ENCODE assay signal across 1 cellular context in the genomic region with DNA sequence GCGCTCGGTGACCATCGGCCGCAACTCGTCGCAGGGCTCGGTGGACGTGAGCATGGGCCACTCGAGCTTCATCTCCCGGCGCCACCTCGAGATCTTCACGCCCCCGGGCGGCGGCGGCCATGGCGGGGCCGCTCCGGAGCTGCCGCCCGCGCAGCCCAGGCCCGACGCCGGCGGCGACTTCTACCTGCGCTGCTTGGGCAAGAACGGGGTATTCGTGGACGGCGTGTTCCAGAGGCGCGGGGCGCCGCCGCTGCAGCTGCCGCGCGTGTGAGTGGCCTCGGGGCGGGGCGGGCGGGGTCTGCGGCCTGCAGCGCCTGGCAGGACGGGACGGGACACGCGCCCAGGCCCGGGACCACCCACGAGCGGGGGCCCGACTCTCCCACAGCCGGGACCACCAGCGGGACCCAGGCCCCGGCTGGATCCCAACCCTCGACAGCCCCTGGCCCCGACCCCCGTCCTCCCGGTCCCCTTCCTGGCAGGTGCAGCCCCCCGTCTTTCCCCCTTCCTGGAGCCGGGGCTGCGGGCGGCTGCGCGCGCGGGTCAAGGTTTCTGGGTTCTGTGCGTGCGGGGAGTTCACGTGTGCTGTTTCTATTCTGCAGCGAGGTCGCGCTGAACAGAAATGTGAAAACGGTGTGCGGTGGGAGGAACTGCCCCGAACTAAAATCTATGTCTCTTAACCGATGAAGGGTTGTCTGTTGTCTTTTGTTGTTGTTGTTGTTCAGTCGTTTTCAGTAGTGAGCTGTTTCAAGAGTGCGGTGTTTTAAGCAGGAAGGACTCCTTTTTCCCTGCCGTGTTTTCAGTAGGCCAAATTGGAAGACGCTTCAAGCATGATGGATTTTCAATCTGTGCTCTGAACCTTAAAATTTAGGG.
TF ChIP-seq lines count a peak whose summit lies in the region.

No MANE protein-coding gene starts in this region.

TF ChIP-seq in WTC11, 78 proteins besides CTCF, POLR2A, EP300 and RAD21 (continued from another document):
- TF ChIP-seq, protein P1, sequence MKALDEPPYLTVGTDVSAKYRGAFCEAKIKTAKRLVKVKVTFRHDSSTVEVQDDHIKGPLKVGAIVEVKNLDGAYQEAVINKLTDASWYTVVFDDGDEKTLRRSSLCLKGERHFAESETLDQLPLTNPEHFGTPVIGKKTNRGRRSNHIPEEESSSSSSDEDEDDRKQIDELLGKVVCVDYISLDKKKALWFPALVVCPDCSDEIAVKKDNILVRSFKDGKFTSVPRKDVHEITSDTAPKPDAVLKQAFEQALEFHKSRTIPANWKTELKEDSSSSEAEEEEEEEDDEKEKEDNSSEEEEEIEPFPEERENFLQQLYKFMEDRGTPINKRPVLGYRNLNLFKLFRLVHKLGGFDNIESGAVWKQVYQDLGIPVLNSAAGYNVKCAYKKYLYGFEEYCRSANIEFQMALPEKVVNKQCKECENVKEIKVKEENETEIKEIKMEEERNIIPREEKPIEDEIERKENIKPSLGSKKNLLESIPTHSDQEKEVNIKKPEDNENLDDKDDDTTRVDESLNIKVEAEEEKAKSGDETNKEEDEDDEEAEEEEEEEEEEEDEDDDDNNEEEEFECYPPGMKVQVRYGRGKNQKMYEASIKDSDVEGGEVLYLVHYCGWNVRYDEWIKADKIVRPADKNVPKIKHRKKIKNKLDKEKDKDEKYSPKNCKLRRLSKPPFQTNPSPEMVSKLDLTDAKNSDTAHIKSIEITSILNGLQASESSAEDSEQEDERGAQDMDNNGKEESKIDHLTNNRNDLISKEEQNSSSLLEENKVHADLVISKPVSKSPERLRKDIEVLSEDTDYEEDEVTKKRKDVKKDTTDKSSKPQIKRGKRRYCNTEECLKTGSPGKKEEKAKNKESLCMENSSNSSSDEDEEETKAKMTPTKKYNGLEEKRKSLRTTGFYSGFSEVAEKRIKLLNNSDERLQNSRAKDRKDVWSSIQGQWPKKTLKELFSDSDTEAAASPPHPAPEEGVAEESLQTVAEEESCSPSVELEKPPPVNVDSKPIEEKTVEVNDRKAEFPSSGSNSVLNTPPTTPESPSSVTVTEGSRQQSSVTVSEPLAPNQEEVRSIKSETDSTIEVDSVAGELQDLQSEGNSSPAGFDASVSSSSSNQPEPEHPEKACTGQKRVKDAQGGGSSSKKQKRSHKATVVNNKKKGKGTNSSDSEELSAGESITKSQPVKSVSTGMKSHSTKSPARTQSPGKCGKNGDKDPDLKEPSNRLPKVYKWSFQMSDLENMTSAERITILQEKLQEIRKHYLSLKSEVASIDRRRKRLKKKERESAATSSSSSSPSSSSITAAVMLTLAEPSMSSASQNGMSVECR (CRISPR knock-in tag; IDR thresholded peaks at IDR 0.05; ENCODE audit: borderline replicate concordance): no peak
- TF ChIP-seq, protein P2, sequence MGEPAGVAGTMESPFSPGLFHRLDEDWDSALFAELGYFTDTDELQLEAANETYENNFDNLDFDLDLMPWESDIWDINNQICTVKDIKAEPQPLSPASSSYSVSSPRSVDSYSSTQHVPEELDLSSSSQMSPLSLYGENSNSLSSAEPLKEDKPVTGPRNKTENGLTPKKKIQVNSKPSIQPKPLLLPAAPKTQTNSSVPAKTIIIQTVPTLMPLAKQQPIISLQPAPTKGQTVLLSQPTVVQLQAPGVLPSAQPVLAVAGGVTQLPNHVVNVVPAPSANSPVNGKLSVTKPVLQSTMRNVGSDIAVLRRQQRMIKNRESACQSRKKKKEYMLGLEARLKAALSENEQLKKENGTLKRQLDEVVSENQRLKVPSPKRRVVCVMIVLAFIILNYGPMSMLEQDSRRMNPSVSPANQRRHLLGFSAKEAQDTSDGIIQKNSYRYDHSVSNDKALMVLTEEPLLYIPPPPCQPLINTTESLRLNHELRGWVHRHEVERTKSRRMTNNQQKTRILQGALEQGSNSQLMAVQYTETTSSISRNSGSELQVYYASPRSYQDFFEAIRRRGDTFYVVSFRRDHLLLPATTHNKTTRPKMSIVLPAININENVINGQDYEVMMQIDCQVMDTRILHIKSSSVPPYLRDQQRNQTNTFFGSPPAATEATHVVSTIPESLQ (CRISPR knock-in tag; IDR thresholded peaks at IDR 0.05): no peak
- TF ChIP-seq KAT7 (CRISPR knock-in tag; IDR thresholded peaks at IDR 0.05; ENCODE audit: borderline replicate concordance): 0 out of 2 replicates have a peak, but pooled peaks have one; percentile 44
- no peak for TF ChIP-seq TEAD4 (CRISPR knock-in tag; IDR thresholded peaks at IDR 0.05)
- TF ChIP-seq, protein P3, sequence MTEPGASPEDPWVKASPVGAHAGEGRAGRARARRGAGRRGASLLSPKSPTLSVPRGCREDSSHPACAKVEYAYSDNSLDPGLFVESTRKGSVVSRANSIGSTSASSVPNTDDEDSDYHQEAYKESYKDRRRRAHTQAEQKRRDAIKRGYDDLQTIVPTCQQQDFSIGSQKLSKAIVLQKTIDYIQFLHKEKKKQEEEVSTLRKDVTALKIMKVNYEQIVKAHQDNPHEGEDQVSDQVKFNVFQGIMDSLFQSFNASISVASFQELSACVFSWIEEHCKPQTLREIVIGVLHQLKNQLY (CRISPR knock-in tag; IDR thresholded peaks at IDR 0.05): no peak
- no peak for TF ChIP-seq GTF2I (CRISPR knock-in tag; conservative IDR thresholded peaks at IDR 0.05)
- TF ChIP-seq ELF4 (CRISPR knock-in tag; IDR thresholded peaks at IDR 0.05; ENCODE audit: low read depth): no peak
- no peak for TF ChIP-seq FOXK1 (CRISPR knock-in tag; IDR thresholded peaks at IDR 0.05)
